In the genomic region with DNA sequence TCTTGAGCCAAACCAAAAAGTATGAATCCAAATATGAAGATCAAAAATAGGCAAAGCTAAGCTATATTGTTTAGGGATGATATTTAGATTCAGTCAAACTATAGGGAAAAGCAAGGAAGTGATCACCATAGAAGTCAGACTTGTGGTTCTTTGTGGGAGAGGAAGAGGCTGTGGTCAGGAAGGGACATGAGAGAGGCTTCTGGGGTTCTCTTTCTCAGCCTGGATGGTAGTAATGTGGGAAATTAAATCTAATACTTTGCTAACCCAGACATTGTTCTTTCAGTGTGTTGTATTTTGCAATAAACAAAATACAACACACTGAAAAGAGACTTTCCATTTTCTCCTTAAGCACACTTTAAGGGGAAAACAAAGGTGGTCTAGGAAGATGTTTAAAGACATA, we compare ENCODE assay signal across 32 cellular contexts. TPM values are rescaled to one million over a fixed set of nuclear protein-coding genes. Genes with fewer than 3 reads are reported as not detected.
DNase-seq lines count a peak whose midpoint lies in the region; ATAC-seq and TF ChIP-seq lines count a peak whose summit lies in the region.
"Had no signal": no experiment of that assay in that cellular context is flagged by ENCODE, and none has a peak within 500 bp of the region (broad histone marks: within the 10 kb centered on the region; RNA-seq: fewer than 3 reads in every experiment).

No MANE protein-coding gene starts in this region.

- H3K4me3 Mint-ChIP-seq in T-cell (peak overlapping the region in 2 of 3 donors; percentile 40 to 64), MCF 10A (ENCODE audit: unreplicated experiment) (no peak overlapping the region)
- no peak overlapping the region for H3K4me3 Mint-ChIP-seq in activated CD4-positive, alpha-beta T cell treated with anti-CD3 and anti-CD28 coated beads, Interleukin-2, amount 10 ng/mL, durations not matched to agents 7 days and 5 days
- H3K4me3 Mint-ChIP-seq: GM23338 had no signal

- POLR2A ChIA-PET in T-cell (lab: Charles Lee), result interaction anchor here in 1 of 2 donors (0.8 kb wide), 1 partner anchor 922 kb away, joined by 3 read pairs; no protein-coding TSS in a partner anchor
- POLR2A ChIA-PET in MCF 10A (lab: Yijun Ruan, JAX), result no interaction called here
- POLR2A ChIA-PET in activated CD4-positive, alpha-beta T cell treated with anti-CD3 and anti-CD28 coated beads, Interleukin-2, amount 10 ng/mL, durations not matched to agents 7 days and 5 days (lab: Charles Lee), result interaction anchor here (0.6 kb wide), 1 partner anchor 271 kb away, joined by 3 read pairs; no protein-coding TSS in a partner anchor

- no peaks in the 10 kb centered on the region for H3K27me3 Mint-ChIP-seq in T-cell
- peaks cover 16% of the 10 kb centered on the region for H3K27me3 Mint-ChIP-seq in MCF 10A (ENCODE audit: insufficient read depth, unreplicated experiment)
- H3K27me3 Mint-ChIP-seq in activated CD4-positive, alpha-beta T cell treated with anti-CD3 and anti-CD28 coated beads, Interleukin-2, amount 10 ng/mL, durations not matched to agents 7 days and 5 days, result peaks cover 24% of the 10 kb centered on the region

- H3K4me1 ChIP-seq in BLaER1, result peaks cover 34% of the 10 kb centered on the region
- peaks cover 80% of the 10 kb centered on the region for H3K4me1 ChIP-seq in mononuclear cell (ENCODE audit: insufficient read depth, low read length)
- H3K4me1 ChIP-seq: adrenal gland, prostate gland, right lobe of liver had no signal

- no peak overlapping the region for H3K9ac ChIP-seq in BLaER1

- no TSS peak for BruUV-seq in MCF 10A (replicated peaks; lab: Mats Ljungman, UMichigan)

- no peak overlapping the region for H3K27ac ChIP-seq in BLaER1
- H3K27ac ChIP-seq: adrenal gland, C4-2B, esophagus muscularis mucosa, prostate gland, right lobe of liver, tibial nerve, WERI-Rb-1 had no signal

- H3K4me3 ChIP-seq in BLaER1 (no peak overlapping the region), mononuclear cell (ENCODE audit: low read length) (peak overlapping the region; percentile 45)
- H3K4me3 ChIP-seq: adrenal gland, esophagus muscularis mucosa, GM23338, prostate gland, right lobe of liver, tibial nerve had no signal

- H3K36me3 Mint-ChIP-seq in T-cell (no peaks in the 10 kb centered on the region), MCF 10A (ENCODE audit: insufficient read depth, unreplicated experiment) (no peaks in the 10 kb centered on the region)
- no peaks in the 10 kb centered on the region for H3K36me3 Mint-ChIP-seq in activated CD4-positive, alpha-beta T cell treated with anti-CD3 and anti-CD28 coated beads, Interleukin-2, amount 10 ng/mL, durations not matched to agents 7 days and 5 days (ENCODE audit: low read depth)

- TF ChIP-seq CTCF in MCF 10A (IDR thresholded peaks at IDR 0.05; ENCODE audit: unreplicated experiment), result no peak

- H3K4me1 Mint-ChIP-seq in T-cell (peaks cover 6 to 33% (median 9%) of the 10 kb centered on the region in 3 donors), MCF 10A (ENCODE audit: insufficient read depth, unreplicated experiment) (no peaks in the 10 kb centered on the region)
- H3K4me1 Mint-ChIP-seq in activated CD4-positive, alpha-beta T cell treated with anti-CD3 and anti-CD28 coated beads, Interleukin-2, amount 10 ng/mL, durations not matched to agents 7 days and 5 days, result peaks cover 54% of the 10 kb centered on the region

- H3K9me3 ChIP-seq in BLaER1 (no peaks in the 10 kb centered on the region), mononuclear cell (ENCODE audit: low read depth, low read length) (no peaks in the 10 kb centered on the region)
- H3K9me3 ChIP-seq: adrenal gland, esophagus muscularis mucosa, prostate gland, right lobe of liver, tibial nerve had no signal

- H3K27me3 ChIP-seq in BLaER1 (no peaks in the 10 kb centered on the region), mononuclear cell (ENCODE audit: insufficient read depth, low read length) (no peaks in the 10 kb centered on the region)
- H3K27me3 ChIP-seq: adrenal gland, esophagus muscularis mucosa, right lobe of liver, tibial nerve had no signal

- 0 out of 2 replicates have a peak overlapping the region, but pooled peaks have one; percentile 5 for H3K4me2 ChIP-seq in BLaER1
- H3K4me2 ChIP-seq: GM23338 had no signal

- H3K9me3 Mint-ChIP-seq in T-cell (no peaks in the 10 kb centered on the region), MCF 10A (ENCODE audit: unreplicated experiment) (no peaks in the 10 kb centered on the region)
- no peaks in the 10 kb centered on the region for H3K9me3 Mint-ChIP-seq in activated CD4-positive, alpha-beta T cell treated with anti-CD3 and anti-CD28 coated beads, Interleukin-2, amount 10 ng/mL, durations not matched to agents 7 days and 5 days
- H3K9me3 Mint-ChIP-seq: GM23338 had no signal

- H3K36me3 ChIP-seq in BLaER1, result no peaks in the 10 kb centered on the region
- H3K36me3 ChIP-seq: adrenal gland, esophagus muscularis mucosa, prostate gland, right lobe of liver, tibial nerve, WERI-Rb-1 had no signal

- CTCF ChIA-PET in T-cell (lab: Charles Lee) (interaction anchor here in 1 of 2 donors (0.6 to 2.0 kb wide), 3 partner anchors 9 to 20 kb away, joined by 4 to 9 read pairs (median 4); no protein-coding TSS in a partner anchor), MCF 10A (lab: Yijun Ruan, JAX) (interaction anchor here (1.0 to 8.2 kb wide), 5 partner anchors 11 to 151 kb away, joined by 3 to 70 read pairs (median 15); no protein-coding TSS in a partner anchor)
- CTCF ChIA-PET in activated CD4-positive, alpha-beta T cell treated with anti-CD3 and anti-CD28 coated beads, Interleukin-2, amount 10 ng/mL, durations not matched to agents 7 days and 5 days (lab: Charles Lee), result interaction anchor here (0.9 to 10.7 kb wide), 2 partner anchors 14 to 23 kb away, joined by 3 to 146 read pairs; no protein-coding TSS in a partner anchor

- H4K20me1 ChIP-seq in BLaER1, result no peaks in the 10 kb centered on the region

- H3K27ac Mint-ChIP-seq in T-cell (peak overlapping the region; percentile 56 to 67), MCF 10A (ENCODE audit: low read depth, unreplicated experiment) (no peak overlapping the region)
- no peak overlapping the region for H3K27ac Mint-ChIP-seq in activated CD4-positive, alpha-beta T cell treated with anti-CD3 and anti-CD28 coated beads, Interleukin-2, amount 10 ng/mL, durations not matched to agents 7 days and 5 days
- H3K27ac Mint-ChIP-seq: GM23338 had no signal

- DNase-seq in CD1c-positive myeloid dendritic cell (ENCODE audit: extremely low spot score), result peak; percentile 33
- DNase-seq in T-cell, result no peak
- DNase-seq in NCI-H2107 treated with DMSO at 0.1 percent for 48 hours (lab: John Stamatoyannopoulos, UW; ENCODE audit: unreplicated experiment), result no peak
- DNase-seq in MCF 10A (ENCODE audit: unreplicated experiment), result no peak
- DNase-seq in activated CD4-positive, alpha-beta T cell treated with anti-CD3 and anti-CD28 coated beads, Interleukin-2, amount 10 ng/mL, durations not matched to agents 7 days and 5 days, result no peak
- DNase-seq: activated CD4-positive, alpha-beta T cell treated with anti-CD3 and anti-CD28 coated beads for 4 hours; activated gamma-delta T cell treated with Interleukin-2 at 50 U/mL for 16 hours; activated T-cell treated with anti-CD3 and anti-CD28 coated beads for 4 hours; central memory CD4-positive, alpha-beta T cell; foreskin fibroblast; IMR-90; left ventricle myocardium superior; NCI-H1417; NCI-H2029 treated with DMSO at 0.1 percent for 48 hours; NCI-H345; NCI-H69; nucleus accumbens; SHP77 treated with DMSO at 0.1 percent for 48 hours; stimulated activated CD8-positive, alpha-beta memory T cell treated with anti-CD3 and anti-CD28 coated beads, Interleukin-4, amount 100 ng/mL, for 48 hours; T1000; WERI-Rb-1 had no signal

- intact Hi-C loops in MCF 10A (cut with micrococcal nuclease), result no loop called here

- ATAC-seq in T-cell (replicated peaks in 1 of 4), result no peak
- ATAC-seq: GM23338, left ventricle myocardium superior, right lobe of liver had no signal

RNA-seq across cellular contexts. Expression of a gene that starts 3.1 kb away (rescaled TPM):
- total RNA-seq in T-cell (10 to 100 TPM in 1 of 5 donors, 1 to 10 TPM in 4; 1.9 to 23.8 (median 5.8) TPM), mononuclear cell (5.7 TPM), MCF 10A (2022) (not detected in 2 replicates)
- total RNA-seq in activated CD4-positive, alpha-beta T cell treated with anti-CD3 and anti-CD28 coated beads, Interleukin-2, amount 10 ng/mL, durations not matched to agents 7 days and 5 days, result 1 to 10 TPM in 1 of 2 experiments, under 1 TPM in 1; 0.60 to 1.5 TPM
- total RNA-seq: IMR-90, myocyte had no signal

RNA-seq across cellular contexts. Expression of a gene that starts 52.8 kb away (rescaled TPM):
- total RNA-seq in T-cell (1 to 10 TPM; 1.9 to 6.7 (median 2.8) TPM), mononuclear cell (2.2 TPM), MCF 10A (2022) (not detected in 2 replicates)
- total RNA-seq in activated CD4-positive, alpha-beta T cell treated with anti-CD3 and anti-CD28 coated beads, Interleukin-2, amount 10 ng/mL, durations not matched to agents 7 days and 5 days, result 1 to 10 TPM in 1 of 2 experiments, under 1 TPM in 1; 0.74 to 1.9 TPM
- total RNA-seq: adrenal gland, esophagus muscularis mucosa, GM23338, IMR-90, left ventricle myocardium superior, mesenteric fat pad, myocyte, prostate gland, right lobe of liver, tibial nerve had no signal

Comparison
In these comparisons a context has a peak if more than half of its experiments do, and no peak if none do; other contexts are left out.
1. H3K27ac Mint-ChIP-seq: peak in T-cell (2 of 2); none in MCF 10A (single experiment) and activated CD4-positive, alpha-beta T cell treated with anti-CD3 and anti-CD28 coated beads, Interleukin-2, amount 10 ng/mL, durations not matched to agents 7 days and 5 days (single experiment).
2. H3K4me3 Mint-ChIP-seq: peak in T-cell (2 of 3); none in MCF 10A (single experiment) and activated CD4-positive, alpha-beta T cell treated with anti-CD3 and anti-CD28 coated beads, Interleukin-2, amount 10 ng/mL, durations not matched to agents 7 days and 5 days (single experiment).